16 cellular contexts compared by ENCODE assay signal in the genomic region with DNA sequence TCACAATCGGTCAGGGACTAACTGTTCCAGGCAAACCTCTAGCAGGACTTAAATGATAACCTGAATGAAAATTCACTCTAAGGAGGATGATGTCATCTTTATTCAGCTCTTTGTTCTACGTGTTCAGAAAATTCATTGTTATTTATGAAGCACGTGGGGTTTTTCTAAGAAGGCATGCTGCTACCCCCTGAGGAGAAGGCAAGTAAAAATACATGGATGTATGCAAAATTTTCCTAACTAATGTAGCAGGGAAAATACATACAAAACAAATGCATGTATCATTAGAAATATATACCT. TPM values are rescaled to one million over a fixed set of nuclear protein-coding genes. Genes with fewer than 3 reads are reported as not detected.
DNase-seq lines count a peak whose midpoint lies in the region; ATAC-seq, FAIRE-seq and TF ChIP-seq lines count a peak whose summit lies in the region.
"Had no signal": no experiment of that assay in that cellular context is flagged by ENCODE, and none has a peak within 500 bp of the region (broad histone marks: within the 10 kb centered on the region; RNA-seq: fewer than 3 reads in every experiment).

No MANE protein-coding gene starts in this region.

- H3K4me3 Mint-ChIP-seq in brain, result peak overlapping the region; percentile 78 to 89 (median 88)
- H3K4me3 Mint-ChIP-seq: activated CD8-positive, alpha-beta memory T cell treated with anti-CD3 and anti-CD28 coated beads, Interleukin-2, amount 10 ng/mL, durations not matched to agents 7 days and 5 days; activated naive CD4-positive, alpha-beta T cell treated with anti-CD3 and anti-CD28 coated beads, Interleukin-2, amount 50 U/mL, for 24 hours; stimulated activated naive CD8-positive, alpha-beta T cell treated with anti-CD3 and anti-CD28 coated beads, Interleukin-15, amount 100 ng/mL, for 72 hours had no signal

- dilution Hi-C loops in keratinocyte (cut with MboI; ENCODE audit: extremely low pct_ligation_motif_present, low sequenced_read_pairs), result no loop called here

- H3K9ac ChIP-seq in keratinocyte (ENCODE audit: control insufficient read depth, extremely low read depth, insufficient read depth, low read length), result peak overlapping the region; percentile 23

- H3K36me3 Mint-ChIP-seq in brain, result peaks cover 3% of the 10 kb centered on the region
- H3K36me3 Mint-ChIP-seq: activated CD8-positive, alpha-beta memory T cell treated with anti-CD3 and anti-CD28 coated beads, Interleukin-2, amount 10 ng/mL, durations not matched to agents 7 days and 5 days; activated naive CD4-positive, alpha-beta T cell treated with anti-CD3 and anti-CD28 coated beads, Interleukin-2, amount 50 U/mL, for 24 hours had no signal

- H3K9me3 Mint-ChIP-seq in brain, result peaks cover 5 to 13% (median 10%) of the 10 kb centered on the region in 5 experiments
- H3K9me3 Mint-ChIP-seq: activated naive CD4-positive, alpha-beta T cell treated with anti-CD3 and anti-CD28 coated beads, Interleukin-2, amount 50 U/mL, for 24 hours had no signal

- no peak for FAIRE-seq in keratinocyte (lab: Jason Lieb, UNC)
- FAIRE-seq: A204.1, GM18507 had no signal

- no peaks in the 10 kb centered on the region for H3K9me1 ChIP-seq in keratinocyte (ENCODE audit: control insufficient read depth, extremely low read depth, insufficient read depth, low read length)

- no peaks in the 10 kb centered on the region for H3K79me2 ChIP-seq in keratinocyte (ENCODE audit: control insufficient read depth, insufficient read depth, low read length)

- H3K4me2 ChIP-seq in keratinocyte (ENCODE audit: control insufficient read depth, extremely low read depth, insufficient read depth, low read depth, low read length), result peak overlapping the region; percentile 46

- H3K36me3 ChIP-seq in keratinocyte (ENCODE audit: control insufficient read depth in 2 of 2, extremely low read depth in 1 of 2, insufficient read depth in 2 of 2, low read length in 2 of 2), result no peaks in the 10 kb centered on the region
- H3K36me3 ChIP-seq: HAP-1 had no signal

- H3K4me3 ChIP-seq in keratinocyte (ENCODE audit: control insufficient read depth in 2 of 3, extremely low read depth in 1 of 3, insufficient read depth in 2 of 3, low read depth in 1 of 3, low read length in 3 of 3), result no peak overlapping the region
- H3K4me3 ChIP-seq: HAP-1 had no signal

- H3K4me1 Mint-ChIP-seq in brain, result peaks cover 79% of the 10 kb centered on the region
- H3K4me1 Mint-ChIP-seq: activated naive CD4-positive, alpha-beta T cell treated with anti-CD3 and anti-CD28 coated beads, Interleukin-2, amount 50 U/mL, for 24 hours had no signal

- no peaks in the 10 kb centered on the region for H3K27me3 ChIP-seq in keratinocyte (ENCODE audit: control insufficient read depth, extremely low read depth, insufficient read depth, low read length)

- no peak for TF ChIP-seq CTCF in brain (conservative IDR thresholded peaks at IDR 0.05)
- no peak for TF ChIP-seq CTCF in keratinocyte (optimal IDR thresholded peaks at IDR 0.05 in 1 of 3, IDR thresholded peaks at IDR 0.05 in 1 of 3, conservative IDR thresholded peaks at IDR 0.05 in 1 of 3; ENCODE audit: extremely low read depth in 1 of 3, insufficient read depth in 2 of 3, low read length in 3 of 3)
- no peak for TF ChIP-seq CTCF in GM20000 (IDR thresholded peaks at IDR 0.05; ENCODE audit: extremely low read depth, missing control alignments)

- H3K9me3 ChIP-seq in keratinocyte (ENCODE audit: control insufficient read depth, low read depth, low read length), result no peaks in the 10 kb centered on the region
- H3K9me3 ChIP-seq: HAP-1 had no signal

- no peaks in the 10 kb centered on the region for H4K20me1 ChIP-seq in keratinocyte (ENCODE audit: control insufficient read depth, extremely low read depth, insufficient read depth, low read length)

- DNase-seq in NCI-H446 treated with DMSO at 0.1 percent for 48 hours (lab: John Stamatoyannopoulos, UW), result peak; percentile 45
- no peak for DNase-seq in NCI-H446 (lab: John Stamatoyannopoulos, UW)
- no peak for DNase-seq in keratinocyte (ENCODE audit: low read depth, low spot score)
- peak; percentile 52 for DNase-seq in superior temporal gyrus (ENCODE audit: extremely low spot score)
- no peak for DNase-seq in NCI-H2227 treated with DMSO at 0.1 percent for 48 hours (lab: John Stamatoyannopoulos, UW)
- DNase-seq in GM20000 (ENCODE audit: low spot score), result no peak
- DNase-seq: activated CD8-positive, alpha-beta memory T cell treated with anti-CD3 and anti-CD28 coated beads, Interleukin-2, amount 10 ng/mL, durations not matched to agents 7 days and 5 days; cortex of kidney; NCI-H226; stimulated activated naive CD8-positive, alpha-beta T cell treated with anti-CD3 and anti-CD28 coated beads, Interleukin-15, amount 100 ng/mL, for 72 hours had no signal

- no peak overlapping the region for H3K27ac ChIP-seq in keratinocyte (ENCODE audit: control insufficient read depth, insufficient read depth, low read length)

- peaks cover 14% of the 10 kb centered on the region for H3K4me1 ChIP-seq in keratinocyte (ENCODE audit: control insufficient read depth, extremely low read depth, insufficient read depth, low read length)

- H3K27ac Mint-ChIP-seq in brain, result peak overlapping the region; percentile 85 to 100 (median 93)
- H3K27ac Mint-ChIP-seq: activated CD8-positive, alpha-beta memory T cell treated with anti-CD3 and anti-CD28 coated beads, Interleukin-2, amount 10 ng/mL, durations not matched to agents 7 days and 5 days; activated naive CD4-positive, alpha-beta T cell treated with anti-CD3 and anti-CD28 coated beads, Interleukin-2, amount 50 U/mL, for 24 hours; stimulated activated naive CD8-positive, alpha-beta T cell treated with anti-CD3 and anti-CD28 coated beads, Interleukin-15, amount 100 ng/mL, for 72 hours had no signal

- peak overlapping the region; percentile 62 for H2AFZ ChIP-seq in keratinocyte (ENCODE audit: control insufficient read depth, low read length)

- ATAC-seq in GM19455 (IDR thresholded peaks at IDR 0.05; ENCODE audit: unreplicated experiment), result no peak
- ATAC-seq: activated CD8-positive, alpha-beta memory T cell treated with anti-CD3 and anti-CD28 coated beads, Interleukin-2, amount 10 ng/mL, durations not matched to agents 7 days and 5 days; stimulated activated naive CD8-positive, alpha-beta T cell treated with anti-CD3 and anti-CD28 coated beads, Interleukin-15, amount 100 ng/mL, for 72 hours had no signal

- H3K27me3 Mint-ChIP-seq in brain, result peaks cover 4% of the 10 kb centered on the region
- H3K27me3 Mint-ChIP-seq: activated CD8-positive, alpha-beta memory T cell treated with anti-CD3 and anti-CD28 coated beads, Interleukin-2, amount 10 ng/mL, durations not matched to agents 7 days and 5 days; activated naive CD4-positive, alpha-beta T cell treated with anti-CD3 and anti-CD28 coated beads, Interleukin-2, amount 50 U/mL, for 24 hours had no signal

RNA-seq across cellular contexts. Expression of gene ATXN1, which starts 42.7 kb away (rescaled TPM):
- polyA plus RNA-seq in brain (ENCODE audit: insufficient read depth, low read depth, low replicate concordance) (4.5 TPM), keratinocyte (9.4 to 9.7 TPM (median 9.4 TPM) in 3 replicates)
- 6.3 TPM for polyA plus RNA-seq in keratinocyte (2011; ENCODE audit: low read depth)
- polyA plus RNA-seq in keratinocyte (2011; cell fraction: cytosol; rRNA removed), result 7.3 and 7.5 TPM in 2 replicates
- polyA plus RNA-seq in keratinocyte (2011; cell fraction: nucleus; rRNA removed), result 19.2 and 21.1 TPM in 2 replicates
- polyA plus RNA-seq in keratinocyte (2012; ENCODE audit: low replicate concordance), result 8.8 and 11.5 TPM in 2 replicates
- polyA minus RNA-seq in keratinocyte, result 13.2 to 34.1 TPM (median 23.4 TPM) in 3 replicates
- polyA minus RNA-seq in keratinocyte (2011; cell fraction: cytosol; rRNA and poly(A)+ RNA removed), result 8.1 TPM
- 31.4 and 46.3 TPM in 2 replicates for polyA minus RNA-seq in keratinocyte (2011; cell fraction: nucleus; rRNA and poly(A)+ RNA removed)

Comparison
In these comparisons a context has a peak if more than half of its experiments do, and no peak if none do; other contexts are left out.
1. DNase-seq: peak in NCI-H446 treated with DMSO at 0.1 percent for 48 hours (single experiment) and superior temporal gyrus (single experiment); none in NCI-H446 (0 of 2), keratinocyte (single experiment), NCI-H2227 treated with DMSO at 0.1 percent for 48 hours (single experiment) and GM20000 (single experiment).